1 cellular context compared by ENCODE assay signal in the genomic region with DNA sequence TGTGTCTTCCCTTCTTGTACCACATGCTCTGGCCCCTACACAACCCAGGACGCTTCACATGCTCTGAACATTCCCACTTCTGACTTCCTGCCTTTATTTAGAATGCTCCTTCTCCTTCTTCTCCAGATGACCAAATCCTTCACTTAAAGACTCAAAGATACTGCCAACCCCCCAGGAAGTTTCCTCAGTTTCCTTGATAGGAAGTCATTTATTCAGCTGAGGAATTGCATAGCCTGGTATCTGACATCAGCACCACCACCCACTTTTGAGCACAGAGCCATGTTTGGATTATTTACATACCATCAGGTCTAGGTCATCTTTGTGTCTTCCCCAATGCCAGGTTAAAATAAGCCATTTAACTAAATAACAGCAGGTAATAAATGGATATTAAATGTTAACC.
TF ChIP-seq lines count a peak whose summit lies in the region.

No MANE protein-coding gene starts in this region.

TF ChIP-seq in IMR-90, 13 proteins besides CTCF, POLR2A, EP300 and RAD21:
- TF ChIP-seq MAZ (IDR thresholded peaks at IDR 0.05; ENCODE audit: borderline replicate concordance, low read depth, low read length) = no peak
- no peak for TF ChIP-seq FOS (IDR thresholded peaks at IDR 0.05; ENCODE audit: low read depth, low read length)
- no peak for TF ChIP-seq CEBPB (IDR thresholded peaks at IDR 0.05; ENCODE audit: low read depth, low read length)
- TF ChIP-seq SMC3 (IDR thresholded peaks at IDR 0.05; ENCODE audit: low read depth, low read length) = no peak
- TF ChIP-seq MAFK (IDR thresholded peaks at IDR 0.05; ENCODE audit: low read depth, low read length) = no peak
- TF ChIP-seq BHLHE40 (IDR thresholded peaks at IDR 0.05; ENCODE audit: low read depth, low read length) = no peak
- TF ChIP-seq, protein P1, sequence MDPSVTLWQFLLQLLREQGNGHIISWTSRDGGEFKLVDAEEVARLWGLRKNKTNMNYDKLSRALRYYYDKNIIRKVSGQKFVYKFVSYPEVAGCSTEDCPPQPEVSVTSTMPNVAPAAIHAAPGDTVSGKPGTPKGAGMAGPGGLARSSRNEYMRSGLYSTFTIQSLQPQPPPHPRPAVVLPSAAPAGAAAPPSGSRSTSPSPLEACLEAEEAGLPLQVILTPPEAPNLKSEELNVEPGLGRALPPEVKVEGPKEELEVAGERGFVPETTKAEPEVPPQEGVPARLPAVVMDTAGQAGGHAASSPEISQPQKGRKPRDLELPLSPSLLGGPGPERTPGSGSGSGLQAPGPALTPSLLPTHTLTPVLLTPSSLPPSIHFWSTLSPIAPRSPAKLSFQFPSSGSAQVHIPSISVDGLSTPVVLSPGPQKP (IDR thresholded peaks at IDR 0.05; ENCODE audit: borderline replicate concordance, low read depth, low read length) = no peak
- TF ChIP-seq RCOR1 (IDR thresholded peaks at IDR 0.05; ENCODE audit: insufficient replicate concordance, low read length) = no peak
- TF ChIP-seq RFX5 (IDR thresholded peaks at IDR 0.05; ENCODE audit: low read depth, low read length) = no peak
- TF ChIP-seq, protein P2, sequence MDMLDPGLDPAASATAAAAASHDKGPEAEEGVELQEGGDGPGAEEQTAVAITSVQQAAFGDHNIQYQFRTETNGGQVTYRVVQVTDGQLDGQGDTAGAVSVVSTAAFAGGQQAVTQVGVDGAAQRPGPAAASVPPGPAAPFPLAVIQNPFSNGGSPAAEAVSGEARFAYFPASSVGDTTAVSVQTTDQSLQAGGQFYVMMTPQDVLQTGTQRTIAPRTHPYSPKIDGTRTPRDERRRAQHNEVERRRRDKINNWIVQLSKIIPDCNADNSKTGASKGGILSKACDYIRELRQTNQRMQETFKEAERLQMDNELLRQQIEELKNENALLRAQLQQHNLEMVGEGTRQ (IDR thresholded peaks at IDR 0.05; ENCODE audit: low read depth, low read length) = no peak
- no peak for TF ChIP-seq NFE2L2 (IDR thresholded peaks at IDR 0.05; ENCODE audit: low read depth, low read length)
- no peak for TF ChIP-seq MXI1 (IDR thresholded peaks at IDR 0.05; ENCODE audit: borderline replicate concordance, low read depth, low read length)
- TF ChIP-seq CHD1 (IDR thresholded peaks at IDR 0.05; ENCODE audit: low read depth, low read length) = no peak
